Comparison of ENCODE assay signal across 1 cellular context in the genomic region with DNA sequence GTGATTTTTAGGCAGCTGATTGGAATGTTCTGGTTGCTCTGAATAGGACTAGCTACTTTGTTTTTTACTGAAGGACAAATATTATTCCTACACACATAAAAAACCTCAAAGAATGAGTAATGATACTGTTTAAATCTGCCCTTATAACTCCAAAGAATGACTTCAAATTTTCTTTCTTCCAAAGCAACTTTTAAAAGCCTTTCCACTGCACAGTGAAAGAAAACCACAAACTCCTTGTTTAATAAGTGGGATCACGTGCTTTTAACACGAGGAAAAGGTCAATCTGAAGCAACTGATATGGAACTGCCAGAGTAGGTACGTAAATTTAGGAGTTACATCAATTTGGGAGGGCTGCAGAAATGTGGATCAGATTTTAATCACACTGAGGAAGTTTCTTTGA.
TF ChIP-seq lines count a peak whose summit lies in the region.

No MANE protein-coding gene starts in this region.

TF ChIP-seq in GM23338, 12 proteins besides CTCF, POLR2A, EP300 and RAD21:
- TF ChIP-seq, protein P1, sequence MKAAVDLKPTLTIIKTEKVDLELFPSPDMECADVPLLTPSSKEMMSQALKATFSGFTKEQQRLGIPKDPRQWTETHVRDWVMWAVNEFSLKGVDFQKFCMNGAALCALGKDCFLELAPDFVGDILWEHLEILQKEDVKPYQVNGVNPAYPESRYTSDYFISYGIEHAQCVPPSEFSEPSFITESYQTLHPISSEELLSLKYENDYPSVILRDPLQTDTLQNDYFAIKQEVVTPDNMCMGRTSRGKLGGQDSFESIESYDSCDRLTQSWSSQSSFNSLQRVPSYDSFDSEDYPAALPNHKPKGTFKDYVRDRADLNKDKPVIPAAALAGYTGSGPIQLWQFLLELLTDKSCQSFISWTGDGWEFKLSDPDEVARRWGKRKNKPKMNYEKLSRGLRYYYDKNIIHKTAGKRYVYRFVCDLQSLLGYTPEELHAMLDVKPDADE (IDR thresholded peaks at IDR 0.05) = no peak
- TF ChIP-seq POLR2AphosphoS5 (IDR thresholded peaks at IDR 0.05; ENCODE audit: low read depth) (no peak), EZH2 (IDR thresholded peaks at IDR 0.05; ENCODE audit: low read depth, unreplicated experiment) (no peak), STAT1 (IDR thresholded peaks at IDR 0.05; ENCODE audit: unreplicated experiment) (no peak), EZH2phosphoT487 (IDR thresholded peaks at IDR 0.05; ENCODE audit: unreplicated experiment) (no peak), ZNF331 (CRISPR knock-in tag; IDR thresholded peaks at IDR 0.05; ENCODE audit: low read depth) (no peak), CREB1 (CRISPR knock-in tag; IDR thresholded peaks at IDR 0.05; ENCODE audit: low read depth) (no peak), JUNB (IDR thresholded peaks at IDR 0.05; ENCODE audit: unreplicated experiment) (no peak), NANOG (IDR thresholded peaks at IDR 0.05; ENCODE audit: borderline replicate concordance) (no peak), ZNF114 (CRISPR knock-in tag; IDR thresholded peaks at IDR 0.05) (no peak)
- TF ChIP-seq, protein P2, sequence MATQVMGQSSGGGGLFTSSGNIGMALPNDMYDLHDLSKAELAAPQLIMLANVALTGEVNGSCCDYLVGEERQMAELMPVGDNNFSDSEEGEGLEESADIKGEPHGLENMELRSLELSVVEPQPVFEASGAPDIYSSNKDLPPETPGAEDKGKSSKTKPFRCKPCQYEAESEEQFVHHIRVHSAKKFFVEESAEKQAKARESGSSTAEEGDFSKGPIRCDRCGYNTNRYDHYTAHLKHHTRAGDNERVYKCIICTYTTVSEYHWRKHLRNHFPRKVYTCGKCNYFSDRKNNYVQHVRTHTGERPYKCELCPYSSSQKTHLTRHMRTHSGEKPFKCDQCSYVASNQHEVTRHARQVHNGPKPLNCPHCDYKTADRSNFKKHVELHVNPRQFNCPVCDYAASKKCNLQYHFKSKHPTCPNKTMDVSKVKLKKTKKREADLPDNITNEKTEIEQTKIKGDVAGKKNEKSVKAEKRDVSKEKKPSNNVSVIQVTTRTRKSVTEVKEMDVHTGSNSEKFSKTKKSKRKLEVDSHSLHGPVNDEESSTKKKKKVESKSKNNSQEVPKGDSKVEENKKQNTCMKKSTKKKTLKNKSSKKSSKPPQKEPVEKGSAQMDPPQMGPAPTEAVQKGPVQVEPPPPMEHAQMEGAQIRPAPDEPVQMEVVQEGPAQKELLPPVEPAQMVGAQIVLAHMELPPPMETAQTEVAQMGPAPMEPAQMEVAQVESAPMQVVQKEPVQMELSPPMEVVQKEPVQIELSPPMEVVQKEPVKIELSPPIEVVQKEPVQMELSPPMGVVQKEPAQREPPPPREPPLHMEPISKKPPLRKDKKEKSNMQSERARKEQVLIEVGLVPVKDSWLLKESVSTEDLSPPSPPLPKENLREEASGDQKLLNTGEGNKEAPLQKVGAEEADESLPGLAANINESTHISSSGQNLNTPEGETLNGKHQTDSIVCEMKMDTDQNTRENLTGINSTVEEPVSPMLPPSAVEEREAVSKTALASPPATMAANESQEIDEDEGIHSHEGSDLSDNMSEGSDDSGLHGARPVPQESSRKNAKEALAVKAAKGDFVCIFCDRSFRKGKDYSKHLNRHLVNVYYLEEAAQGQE (IDR thresholded peaks at IDR 0.05; ENCODE audit: unreplicated experiment) = no peak
- TF ChIP-seq, protein P3, sequence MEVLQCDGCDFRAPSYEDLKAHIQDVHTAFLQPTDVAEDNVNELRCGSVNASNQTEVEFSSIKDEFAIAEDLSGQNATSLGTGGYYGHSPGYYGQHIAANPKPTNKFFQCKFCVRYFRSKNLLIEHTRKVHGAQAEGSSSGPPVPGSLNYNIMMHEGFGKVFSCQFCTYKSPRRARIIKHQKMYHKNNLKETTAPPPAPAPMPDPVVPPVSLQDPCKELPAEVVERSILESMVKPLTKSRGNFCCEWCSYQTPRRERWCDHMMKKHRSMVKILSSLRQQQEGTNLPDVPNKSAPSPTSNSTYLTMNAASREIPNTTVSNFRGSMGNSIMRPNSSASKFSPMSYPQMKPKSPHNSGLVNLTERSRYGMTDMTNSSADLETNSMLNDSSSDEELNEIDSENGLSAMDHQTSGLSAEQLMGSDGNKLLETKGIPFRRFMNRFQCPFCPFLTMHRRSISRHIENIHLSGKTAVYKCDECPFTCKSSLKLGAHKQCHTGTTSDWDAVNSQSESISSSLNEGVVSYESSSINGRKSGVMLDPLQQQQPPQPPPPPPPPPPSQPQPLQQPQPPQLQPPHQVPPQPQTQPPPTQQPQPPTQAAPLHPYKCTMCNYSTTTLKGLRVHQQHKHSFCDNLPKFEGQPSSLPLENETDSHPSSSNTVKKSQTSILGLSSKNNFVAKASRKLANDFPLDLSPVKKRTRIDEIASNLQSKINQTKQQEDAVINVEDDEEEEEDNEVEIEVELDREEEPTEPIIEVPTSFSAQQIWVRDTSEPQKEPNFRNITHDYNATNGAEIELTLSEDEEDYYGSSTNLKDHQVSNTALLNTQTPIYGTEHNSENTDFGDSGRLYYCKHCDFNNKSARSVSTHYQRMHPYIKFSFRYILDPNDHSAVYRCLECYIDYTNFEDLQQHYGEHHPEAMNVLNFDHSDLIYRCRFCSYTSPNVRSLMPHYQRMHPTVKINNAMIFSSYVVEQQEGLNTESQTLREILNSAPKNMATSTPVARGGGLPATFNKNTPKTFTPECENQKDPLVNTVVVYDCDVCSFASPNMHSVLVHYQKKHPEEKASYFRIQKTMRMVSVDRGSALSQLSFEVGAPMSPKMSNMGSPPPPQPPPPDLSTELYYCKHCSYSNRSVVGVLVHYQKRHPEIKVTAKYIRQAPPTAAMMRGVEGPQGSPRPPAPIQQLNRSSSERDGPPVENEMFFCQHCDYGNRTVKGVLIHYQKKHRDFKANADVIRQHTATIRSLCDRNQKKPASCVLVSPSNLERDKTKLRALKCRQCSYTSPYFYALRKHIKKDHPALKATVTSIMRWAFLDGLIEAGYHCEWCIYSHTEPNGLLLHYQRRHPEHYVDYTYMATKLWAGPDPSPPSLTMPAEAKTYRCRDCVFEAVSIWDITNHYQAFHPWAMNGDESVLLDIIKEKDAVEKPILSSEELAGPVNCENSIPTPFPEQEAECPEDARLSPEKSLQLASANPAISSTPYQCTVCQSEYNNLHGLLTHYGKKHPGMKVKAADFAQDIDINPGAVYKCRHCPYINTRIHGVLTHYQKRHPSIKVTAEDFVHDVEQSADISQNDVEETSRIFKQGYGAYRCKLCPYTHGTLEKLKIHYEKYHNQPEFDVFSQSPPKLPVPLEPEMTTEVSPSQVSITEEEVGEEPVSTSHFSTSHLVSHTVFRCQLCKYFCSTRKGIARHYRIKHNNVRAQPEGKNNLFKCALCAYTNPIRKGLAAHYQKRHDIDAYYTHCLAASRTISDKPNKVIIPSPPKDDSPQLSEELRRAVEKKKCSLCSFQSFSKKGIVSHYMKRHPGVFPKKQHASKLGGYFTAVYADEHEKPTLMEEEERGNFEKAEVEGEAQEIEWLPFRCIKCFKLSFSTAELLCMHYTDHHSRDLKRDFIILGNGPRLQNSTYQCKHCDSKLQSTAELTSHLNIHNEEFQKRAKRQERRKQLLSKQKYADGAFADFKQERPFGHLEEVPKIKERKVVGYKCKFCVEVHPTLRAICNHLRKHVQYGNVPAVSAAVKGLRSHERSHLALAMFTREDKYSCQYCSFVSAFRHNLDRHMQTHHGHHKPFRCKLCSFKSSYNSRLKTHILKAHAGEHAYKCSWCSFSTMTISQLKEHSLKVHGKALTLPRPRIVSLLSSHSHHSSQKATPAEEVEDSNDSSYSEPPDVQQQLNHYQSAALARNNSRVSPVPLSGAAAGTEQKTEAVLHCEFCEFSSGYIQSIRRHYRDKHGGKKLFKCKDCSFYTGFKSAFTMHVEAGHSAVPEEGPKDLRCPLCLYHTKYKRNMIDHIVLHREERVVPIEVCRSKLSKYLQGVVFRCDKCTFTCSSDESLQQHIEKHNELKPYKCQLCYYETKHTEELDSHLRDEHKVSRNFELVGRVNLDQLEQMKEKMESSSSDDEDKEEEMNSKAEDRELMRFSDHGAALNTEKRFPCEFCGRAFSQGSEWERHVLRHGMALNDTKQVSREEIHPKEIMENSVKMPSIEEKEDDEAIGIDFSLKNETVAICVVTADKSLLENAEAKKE (CRISPR knock-in tag; IDR thresholded peaks at IDR 0.05) = no peak
TF ChIP-seq in GM23338: peak in this region for 0.
